ENCODE assay signal across 8 cellular contexts in genomic region chr2:16900405-16901025, GRCh38.
DNase-seq lines count a peak whose midpoint lies in the region; ATAC-seq and FAIRE-seq lines count a peak whose summit lies in the region.

No MANE protein-coding gene starts in this region.

- H3K23ac ChIP-seq in mesendoderm (ENCODE audit: low read length): no peak overlapping the region

- intact Hi-C loops in aorta (cut with DNase I): no loop called here

- H3K9ac ChIP-seq in mesendoderm (ENCODE audit: low read length): no peak overlapping the region

- ATAC-seq in GM21381 (IDR thresholded peaks at IDR 0.05; ENCODE audit: unreplicated experiment): peak; percentile 84
- ATAC-seq in HG03571 (IDR thresholded peaks at IDR 0.05; ENCODE audit: unreplicated experiment): peak; percentile 77
- no peak for ATAC-seq in aorta (ENCODE audit: low FRiP score)
- no peak for ATAC-seq in GM18873 (IDR thresholded peaks at IDR 0.05; ENCODE audit: low FRiP score, unreplicated experiment)

- H3K4me2 ChIP-seq in mesendoderm (ENCODE audit: low read length): no peak overlapping the region

- no peaks in the 10 kb centered on the region for H3K36me3 ChIP-seq in mesendoderm (ENCODE audit: control insufficient read depth, insufficient read depth, low read length)
- H3K36me3 ChIP-seq in aorta (ENCODE audit: control insufficient read depth in 1 of 2, insufficient read depth in 2 of 2, low read length in 1 of 2): no peaks in the 10 kb centered on the region

- no peaks in the 10 kb centered on the region for H3K79me2 ChIP-seq in mesendoderm (ENCODE audit: control insufficient read depth, insufficient read depth, low read length)

- H4K5ac ChIP-seq in mesendoderm (ENCODE audit: low read length): no peak overlapping the region

- in situ Hi-C loops in G401 (cut with HindIII; ENCODE audit: low sequenced_read_pairs): no loop called here

- no peak overlapping the region for H3K18ac ChIP-seq in mesendoderm (ENCODE audit: low read length)

- H3K27me3 ChIP-seq in mesendoderm (ENCODE audit: insufficient read depth, low read length, poor library complexity) (no peaks in the 10 kb centered on the region), aorta (ENCODE audit: control insufficient read depth in 1 of 2, insufficient read depth in 2 of 2, low read length in 1 of 2) (no peaks in the 10 kb centered on the region)

- H3K4me3 ChIP-seq in mesendoderm (ENCODE audit: low read length) (no peak overlapping the region), aorta (ENCODE audit: low read length in 2 of 2) (no peak overlapping the region)

- H2AK5ac ChIP-seq in mesendoderm (ENCODE audit: low read length): no peak overlapping the region

- no CpG with 5 or more reads among the region's 6 CpGs for WGBS in mesendoderm (ENCODE audit: extremely low coverage, insufficient coverage, low lambda C conversion rate)
- WGBS in aorta, 2 donors: 41 to 48% methylated on average over 6 of the region's 6 CpGs

- DNase-seq in G401 (ENCODE audit: low spot score) (peak; percentile 14), UCSD-AML1 (lab: John Stamatoyannopoulos, UW; ENCODE audit: unreplicated experiment) (peak; percentile 23), mesendoderm (peak; percentile 80), urothelium cell line (ENCODE audit: low spot score) (no peak), aorta (no peak)

- H2BK120ac ChIP-seq in mesendoderm (ENCODE audit: low read depth, low read length): no peak overlapping the region

- H4K8ac ChIP-seq in mesendoderm (ENCODE audit: low read depth, low read length): no peak overlapping the region

- no peak overlapping the region for H2BK15ac ChIP-seq in mesendoderm (replicated peaks; ENCODE audit: low read depth)

- no peak overlapping the region for H3K27ac ChIP-seq in mesendoderm (ENCODE audit: low read depth, low read length)
- no peak overlapping the region for H3K27ac ChIP-seq in aorta (ENCODE audit: low read depth in 1 of 2, low read length in 2 of 2)

- peaks cover 3% of the 10 kb centered on the region for H3K9me3 ChIP-seq in aorta (ENCODE audit: control insufficient read depth, low read length)

- no peaks in the 10 kb centered on the region for H3K79me1 ChIP-seq in mesendoderm (ENCODE audit: low read length)

- no peak for FAIRE-seq in urothelium cell line (lab: Jason Lieb, UNC)

- H3K56ac ChIP-seq in mesendoderm (ENCODE audit: low read length): no peak overlapping the region

- H3K4ac ChIP-seq in mesendoderm (ENCODE audit: low read depth, low read length): no peak overlapping the region

- H3K4me1 ChIP-seq in mesendoderm (ENCODE audit: control insufficient read depth, low read depth, low read length): no peaks in the 10 kb centered on the region
- no peaks in the 10 kb centered on the region for H3K4me1 ChIP-seq in aorta (ENCODE audit: control insufficient read depth in 1 of 2, insufficient read depth in 2 of 2, low read length in 2 of 2)

- H2BK5ac ChIP-seq in mesendoderm (ENCODE audit: low read length): no peak overlapping the region

Comparison
In these comparisons a context has a peak if more than half of its experiments do, and no peak if none do; other contexts are left out.
1. DNase-seq: peak in G401 (single experiment), UCSD-AML1 (single experiment) and mesendoderm (single experiment); none in urothelium cell line (single experiment) and aorta (0 of 2).
2. ATAC-seq: peak in GM21381 (single experiment) and HG03571 (single experiment); none in aorta (single experiment) and GM18873 (single experiment).